In genomic region chr4:39227906-39228305, GRCh38 we compare ENCODE assay signal across 21 cellular contexts.
"Had no signal": no experiment of that assay in that cellular context is flagged by ENCODE, and none has a peak within 500 bp of the region (broad histone marks: within the 10 kb centered on the region; RNA-seq: fewer than 3 reads in every experiment).

No MANE protein-coding gene starts in this region.

- H3K4me1 ChIP-seq: left ventricle myocardium inferior had no signal

- H3K27ac ChIP-seq: left ventricle myocardium inferior, neutrophil had no signal

- H3K4me1 Mint-ChIP-seq: activated CD4-positive, alpha-beta T cell treated with anti-CD3 and anti-CD28 coated beads, Interleukin-2, amount 10 ng/mL, durations not matched to agents 7 days and 5 days; brain; naive thymus-derived CD8-positive, alpha-beta T cell had no signal

- ATAC-seq: naive thymus-derived CD8-positive, alpha-beta T cell had no signal

- H3K27ac Mint-ChIP-seq: activated CD4-positive, alpha-beta T cell treated with anti-CD3 and anti-CD28 coated beads, Interleukin-2, amount 10 ng/mL, durations not matched to agents 7 days and 5 days; activated T-helper 1 cell treated with anti-CD3 and anti-CD28 coated beads, Interleukin-12 subunit alpha, Interleukin-12 subunit beta, Interleukin-2, Interleukin-4 antibody, amounts not matched to agents 30 ng/mL and 10 ng/mL and 1 ng/mL, durations not matched to agents 14 hours and 24 hours and 36 hours; brain; dendritic cell treated with granulocyte-macrophage colony-stimulating factor and Interleukin-4, amounts not matched to agents 40 ng/mL and 50 ng/mL, for 4 days; naive thymus-derived CD8-positive, alpha-beta T cell; progenitor cell of endocrine pancreas had no signal

- H3K27me3 ChIP-seq: neutrophil had no signal

- H3K4me3 ChIP-seq: left ventricle myocardium inferior had no signal

- H3K36me3 ChIP-seq: neutrophil had no signal

- H3K4me3 Mint-ChIP-seq: activated CD4-positive, alpha-beta T cell treated with anti-CD3 and anti-CD28 coated beads, Interleukin-2, amount 10 ng/mL, durations not matched to agents 7 days and 5 days; activated T-helper 1 cell treated with anti-CD3 and anti-CD28 coated beads, Interleukin-12 subunit alpha, Interleukin-12 subunit beta, Interleukin-2, Interleukin-4 antibody, amounts not matched to agents 30 ng/mL and 10 ng/mL and 1 ng/mL, durations not matched to agents 14 hours and 24 hours and 36 hours; brain; dendritic cell treated with granulocyte-macrophage colony-stimulating factor and Interleukin-4, amounts not matched to agents 40 ng/mL and 50 ng/mL, for 4 days; naive thymus-derived CD8-positive, alpha-beta T cell had no signal

- DNase-seq: activated CD4-positive, alpha-beta T cell treated with anti-CD3 and anti-CD28 coated beads, Interleukin-2, amount 10 ng/mL, durations not matched to agents 7 days and 5 days; activated CD8-positive, alpha-beta memory T cell treated with anti-CD3 and anti-CD28 coated beads for 24 hours; activated naive CD4-positive, alpha-beta T cell treated with Interleukin-2 at 50 U/mL for 16 hours; erythroblast; hippocampal formation; kidney; left ventricle myocardium inferior; mesenchymal stem cell; naive thymus-derived CD8-positive, alpha-beta T cell; right cardiac atrium; small intestine; stimulated activated CD4-positive, alpha-beta T cell treated with anti-CD3 and anti-CD28 coated beads, Interleukin-4, amount 100 ng/mL, for 4 hours; stimulated activated CD8-positive, alpha-beta memory T cell treated with anti-CD3 and anti-CD28 coated beads, Interleukin-4, amount 100 ng/mL, for 48 hours; stimulated activated naive CD4-positive, alpha-beta T cell treated with Interleukin-2 at 50 U/mL for 16 hours; SW 1271; trophoblast cell had no signal

- H3K27me3 Mint-ChIP-seq: activated CD4-positive, alpha-beta T cell treated with anti-CD3 and anti-CD28 coated beads, Interleukin-2, amount 10 ng/mL, durations not matched to agents 7 days and 5 days; brain; dendritic cell treated with granulocyte-macrophage colony-stimulating factor and Interleukin-4, amounts not matched to agents 40 ng/mL and 50 ng/mL, for 4 days; naive thymus-derived CD8-positive, alpha-beta T cell; progenitor cell of endocrine pancreas had no signal

- H3K9me3 ChIP-seq: left ventricle myocardium inferior, neutrophil had no signal

- H3K9me3 Mint-ChIP-seq: activated CD4-positive, alpha-beta T cell treated with anti-CD3 and anti-CD28 coated beads, Interleukin-2, amount 10 ng/mL, durations not matched to agents 7 days and 5 days; activated T-helper 1 cell treated with anti-CD3 and anti-CD28 coated beads, Interleukin-12 subunit alpha, Interleukin-12 subunit beta, Interleukin-2, Interleukin-4 antibody, amounts not matched to agents 30 ng/mL and 10 ng/mL and 1 ng/mL, durations not matched to agents 14 hours and 24 hours and 36 hours; brain; dendritic cell treated with granulocyte-macrophage colony-stimulating factor and Interleukin-4, amounts not matched to agents 40 ng/mL and 50 ng/mL, for 4 days; naive thymus-derived CD8-positive, alpha-beta T cell had no signal
